Comparison of ENCODE assay signal across 2 cellular contexts in genomic region chr7:148794476-148794875, GRCh38.
TF ChIP-seq lines count a peak whose summit lies in the region.

No MANE protein-coding gene starts in this region.

TF ChIP-seq in A549, 52 proteins besides CTCF, POLR2A, EP300 and RAD21:
- TF ChIP-seq JUN (IDR thresholded peaks at IDR 0.05) (no peak), MAFK (IDR thresholded peaks at IDR 0.05; ENCODE audit: partially characterized antibody) (peak; percentile 86)

TF ChIP-seq in IMR-90, 13 proteins besides CTCF, POLR2A, EP300 and RAD21:
- TF ChIP-seq ELK1 (IDR thresholded peaks at IDR 0.05; ENCODE audit: borderline replicate concordance, low read depth, low read length) (no peak), RCOR1 (IDR thresholded peaks at IDR 0.05; ENCODE audit: insufficient replicate concordance, low read length) (no peak), CEBPB (IDR thresholded peaks at IDR 0.05; ENCODE audit: low read depth, low read length) (no peak), MAFK (IDR thresholded peaks at IDR 0.05; ENCODE audit: low read depth, low read length) (peak; percentile 85)
